1 cellular context compared by ENCODE assay signal in the genomic region with DNA sequence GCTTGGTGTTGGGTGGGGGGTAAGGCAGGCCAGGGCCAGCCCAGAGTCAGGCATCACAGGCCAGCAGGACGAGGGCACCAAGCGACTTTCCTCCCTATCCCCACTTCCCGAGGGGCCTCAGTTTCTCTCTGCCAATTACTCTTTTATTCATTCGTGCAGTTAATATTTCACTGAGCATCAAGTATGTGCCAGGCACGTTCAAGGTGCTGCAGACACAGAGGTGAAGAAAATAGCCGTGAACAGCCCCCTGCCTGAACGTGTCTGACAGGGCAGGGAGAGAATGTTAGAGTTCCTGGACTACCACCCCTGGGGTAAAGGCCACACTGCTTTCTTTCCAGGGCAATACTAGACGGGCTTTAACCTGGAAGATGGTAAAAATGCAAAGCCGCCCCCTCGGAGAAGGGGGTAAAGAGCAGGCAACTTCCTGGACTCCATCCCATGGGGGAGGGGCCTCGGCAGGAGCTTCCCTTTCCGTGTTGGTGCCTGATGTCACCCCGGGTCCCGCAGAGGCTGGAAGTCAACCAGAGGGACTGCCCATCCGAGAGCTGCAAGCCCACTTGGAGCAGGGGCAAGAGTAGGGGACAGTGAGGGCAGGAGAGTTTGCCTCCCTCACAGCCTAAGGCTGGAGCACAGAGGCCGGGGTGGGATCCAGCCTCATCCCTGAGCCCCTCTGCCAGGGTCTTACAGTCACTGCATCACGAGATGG.
TF ChIP-seq lines count a peak whose summit lies in the region.

No MANE protein-coding gene starts in this region.

TF ChIP-seq in WTC11, 78 proteins besides CTCF, POLR2A, EP300 and RAD21 (continued from another document):
- TF ChIP-seq, protein P1, sequence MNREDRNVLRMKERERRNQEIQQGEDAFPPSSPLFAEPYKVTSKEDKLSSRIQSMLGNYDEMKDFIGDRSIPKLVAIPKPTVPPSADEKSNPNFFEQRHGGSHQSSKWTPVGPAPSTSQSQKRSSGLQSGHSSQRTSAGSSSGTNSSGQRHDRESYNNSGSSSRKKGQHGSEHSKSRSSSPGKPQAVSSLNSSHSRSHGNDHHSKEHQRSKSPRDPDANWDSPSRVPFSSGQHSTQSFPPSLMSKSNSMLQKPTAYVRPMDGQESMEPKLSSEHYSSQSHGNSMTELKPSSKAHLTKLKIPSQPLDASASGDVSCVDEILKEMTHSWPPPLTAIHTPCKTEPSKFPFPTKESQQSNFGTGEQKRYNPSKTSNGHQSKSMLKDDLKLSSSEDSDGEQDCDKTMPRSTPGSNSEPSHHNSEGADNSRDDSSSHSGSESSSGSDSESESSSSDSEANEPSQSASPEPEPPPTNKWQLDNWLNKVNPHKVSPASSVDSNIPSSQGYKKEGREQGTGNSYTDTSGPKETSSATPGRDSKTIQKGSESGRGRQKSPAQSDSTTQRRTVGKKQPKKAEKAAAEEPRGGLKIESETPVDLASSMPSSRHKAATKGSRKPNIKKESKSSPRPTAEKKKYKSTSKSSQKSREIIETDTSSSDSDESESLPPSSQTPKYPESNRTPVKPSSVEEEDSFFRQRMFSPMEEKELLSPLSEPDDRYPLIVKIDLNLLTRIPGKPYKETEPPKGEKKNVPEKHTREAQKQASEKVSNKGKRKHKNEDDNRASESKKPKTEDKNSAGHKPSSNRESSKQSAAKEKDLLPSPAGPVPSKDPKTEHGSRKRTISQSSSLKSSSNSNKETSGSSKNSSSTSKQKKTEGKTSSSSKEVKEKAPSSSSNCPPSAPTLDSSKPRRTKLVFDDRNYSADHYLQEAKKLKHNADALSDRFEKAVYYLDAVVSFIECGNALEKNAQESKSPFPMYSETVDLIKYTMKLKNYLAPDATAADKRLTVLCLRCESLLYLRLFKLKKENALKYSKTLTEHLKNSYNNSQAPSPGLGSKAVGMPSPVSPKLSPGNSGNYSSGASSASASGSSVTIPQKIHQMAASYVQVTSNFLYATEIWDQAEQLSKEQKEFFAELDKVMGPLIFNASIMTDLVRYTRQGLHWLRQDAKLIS (CRISPR knock-in tag; IDR thresholded peaks at IDR 0.05; ENCODE audit: borderline replicate concordance) = no peak
- no peak for TF ChIP-seq OVOL2 (CRISPR knock-in tag; IDR thresholded peaks at IDR 0.05; ENCODE audit: borderline replicate concordance)
